In genomic region chr17:49878931-49879330, GRCh38 we compare ENCODE assay signal across 24 cellular contexts. TPM values are rescaled to one million over a fixed set of nuclear protein-coding genes. Genes with fewer than 3 reads are reported as not detected.
A peak's percentile ranks its signal among the peaks of the same experiment; 100 is the strongest.
DNase-seq lines count a peak whose midpoint lies in the region; ATAC-seq, FAIRE-seq and TF ChIP-seq lines count a peak whose summit lies in the region.
"Had no signal": no experiment of that assay in that cellular context is flagged by ENCODE, and none has a peak within 500 bp of the region (broad histone marks: within the 10 kb centered on the region; RNA-seq: fewer than 3 reads in every experiment).

No MANE protein-coding gene starts in this region.

- intact Hi-C loops in K562 (cut with micrococcal nuclease) = loop anchor here (1.0 kb wide), 1 partner anchor 116 kb away; the partner anchor contains the start of gene DLX3

- H3K4me3 Mint-ChIP-seq in type B pancreatic cell = no peak overlapping the region
- H3K4me3 Mint-ChIP-seq: CD4-positive, alpha-beta memory T cell; HFFc6 had no signal

- peaks cover 13 to 20% of the 10 kb centered on the region in 2 experiments for H3K4me1 ChIP-seq in K562 (replicated peaks in 1 of 2; ENCODE audit: control insufficient read depth in 2 of 2, insufficient read depth in 2 of 2, low read length in 2 of 2)

- peaks cover 28% of the 10 kb centered on the region for H3K27me3 Mint-ChIP-seq in type B pancreatic cell

- BruUV-seq in K562 (replicated peaks; lab: Mats Ljungman, UMichigan) = no TSS peak

- peaks cover 17% of the 10 kb centered on the region for H3K4me1 Mint-ChIP-seq in type B pancreatic cell (ENCODE audit: unreplicated experiment)

- in situ Hi-C loops in K562 (cut with MboI) = no loop called here

- ATAC-seq in K562 = no peak
- no peak for ATAC-seq in GM19035 (IDR thresholded peaks at IDR 0.05; ENCODE audit: unreplicated experiment)

- no peak for TF ChIP-seq RAD21 in K562 (CRISPR knock-in tag; conservative IDR thresholded peaks at IDR 0.05 in 1 of 2, IDR thresholded peaks at IDR 0.05 in 1 of 2)

- H3K27ac Mint-ChIP-seq in type B pancreatic cell = peak overlapping the region; percentile 41
- H3K27ac Mint-ChIP-seq: CD4-positive, alpha-beta memory T cell; HFFc6 had no signal

- POLR2A ChIA-PET in K562 (lab: Yijun Ruan, JAX) = no interaction called here

- no peaks in the 10 kb centered on the region for H3K79me2 ChIP-seq in K562 (ENCODE audit: control insufficient read depth, insufficient read depth, low read length)

- FAIRE-seq in K562 (lab: Jason Lieb, UNC) (no peak), RCC 7860 (lab: Jason Lieb, UNC) (no peak)
- FAIRE-seq: GM12891, GM18507, H54 had no signal

- no peak for TF ChIP-seq CTCF in K562 (IDR thresholded peaks at IDR 0.05 in 2 of 3, conservative IDR thresholded peaks at IDR 0.05 in 1 of 3; ENCODE audit: insufficient read depth in 2 of 3, low read depth in 1 of 3, low read length in 3 of 3)
- no peak for TF ChIP-seq CTCF in type B pancreatic cell (conservative IDR thresholded peaks at IDR 0.05)

- H3K9me3 ChIP-seq in K562 (replicated peaks; ENCODE audit: control insufficient read depth, insufficient read depth, low read depth, low read length) = no peaks in the 10 kb centered on the region
- H3K9me3 ChIP-seq: HAP-1 had no signal

- H4K20me1 ChIP-seq in K562 (replicated peaks; ENCODE audit: control insufficient read depth, insufficient read depth, low read length) = no peaks in the 10 kb centered on the region; the same call in 1 of the 2 replicates

- no peaks in the 10 kb centered on the region for H3K9me1 ChIP-seq in K562 (ENCODE audit: control insufficient read depth, insufficient read depth, low read length)

- H3K36me3 ChIP-seq in K562 (ENCODE audit: control insufficient read depth, insufficient read depth, low read length) = no peaks in the 10 kb centered on the region
- H3K36me3 ChIP-seq: HAP-1 had no signal

- CTCF ChIA-PET in K562 (lab: Yijun Ruan, JAX; ENCODE audit: low intra/inter-chr PET ratio) = interaction anchor here (3.2 kb wide), 1 partner anchor 117 kb away, joined by 24 read pairs; the partner anchor contains the start of gene DLX3

- H3K27me3 ChIP-seq in K562 (ENCODE audit: control insufficient read depth in 2 of 2, insufficient read depth in 2 of 2, low read length in 2 of 2) = peaks cover 5 to 40% of the 10 kb centered on the region in 2 experiments; a peak in 3 of 5 replicates

- H3K9me3 Mint-ChIP-seq in type B pancreatic cell = no peaks in the 10 kb centered on the region
- H3K9me3 Mint-ChIP-seq: CD4-positive, alpha-beta memory T cell; HFFc6 had no signal

- 15% methylated on average over 5 of the region's 5 CpGs for WGBS in K562 (ENCODE audit: insufficient coverage, low coverage, missing lambda C conversion rate)

- H3K36me3 Mint-ChIP-seq in type B pancreatic cell = no peaks in the 10 kb centered on the region
- H3K36me3 Mint-ChIP-seq: CD4-positive, alpha-beta memory T cell had no signal

- DNase-seq in K562 (ENCODE audit: extremely low read depth in 1 of 4, low spot score in 3 of 4) (no peak), islet precursor cell (peak; percentile 58), type B pancreatic cell (ENCODE audit: extremely low spot score, unreplicated experiment) (no peak), RCC 7860 (ENCODE audit: low spot score) (no peak), SW 1271 (lab: John Stamatoyannopoulos, UW) (no peak)
- DNase-seq: C1 segment of cervical spinal cord; Calu3; CD4-positive, alpha-beta memory T cell; COR-L47; DMS53; DMS79 treated with DMSO at 0.1 percent for 48 hours; GF-D8; GOT3; HFFc6 had no signal

- H3K4me2 ChIP-seq in K562 (ENCODE audit: insufficient read depth, low read length) = 0 out of 2 replicates have a peak overlapping the region, but pooled peaks have one; percentile 26

- TF ChIP-seq EP300 in K562 (IDR thresholded peaks at IDR 0.05; ENCODE audit: low read length) = no peak

- TF ChIP-seq POLR2A in K562 (conservative IDR thresholded peaks at IDR 0.05) = no peak

- H3K4me3 ChIP-seq in K562 = no peak overlapping the region
- H3K4me3 ChIP-seq: HAP-1 had no signal

- no peak overlapping the region for H3K9ac ChIP-seq in K562 (ENCODE audit: insufficient read depth in 1 of 2, low read depth in 2 of 2, low read length in 2 of 2)

- H2AFZ ChIP-seq in K562 (ENCODE audit: low read depth, low read length) = no peak overlapping the region

- no peak overlapping the region for H3K27ac ChIP-seq in K562 (ENCODE audit: extremely low read depth, low read depth, low read length)

TF ChIP-seq in K562, 482 proteins besides CTCF, POLR2A, EP300 and RAD21:
- TF ChIP-seq DIDO1 (tag; IDR thresholded peaks at IDR 0.05; ENCODE audit: low read depth) (no peak), C11orf30 (IDR thresholded peaks at IDR 0.05; ENCODE audit: low read depth) (no peak), RBM15 (IDR thresholded peaks at IDR 0.05; ENCODE audit: insufficient read depth, low read length) (no peak), CBFA2T2 (conservative IDR thresholded peaks at IDR 0.05) (no peak), ZNF518B (CRISPR knock-in tag; IDR thresholded peaks at IDR 0.05) (no peak), GABPB2 (CRISPR knock-in tag; conservative IDR thresholded peaks at IDR 0.05) (no peak), KLF1 (tag; IDR thresholded peaks at IDR 0.05) (no peak)

RNA-seq across cellular contexts. Expression of gene TAC4, which starts 31.1 kb away (rescaled TPM):
- not detected in 2 replicates for total RNA-seq in K562 (2011; cell fraction: chromatin; rRNA removed; ENCODE audit: low replicate concordance)
- total RNA-seq in K562 (2011; cell fraction: nucleolus; rRNA removed) = not detected in 2 replicates
- not detected in 2 replicates for total RNA-seq in K562 (2011; cell fraction: nucleoplasm; rRNA removed)
- total RNA-seq in K562 (2014; rRNA removed) (not detected in 2 replicates), K562 (2014; rRNA removed; fragmentation: Illumina TruSeq; extraction: Trizol) (not detected in 2 replicates), K562 (2015; rRNA removed; fragmentation: Illumina TruSeq; extraction: Trizol) (not detected in 2 replicates), K562 (2021) (not detected in 2 replicates), type B pancreatic cell (ENCODE audit: low replicate concordance) (not detected in 2 replicates)
- polyA plus RNA-seq in K562 (2011; rRNA removed) (not detected in 2 replicates), K562 (2014; fragmentation: Illumina TruSeq; extraction: Trizol) (not detected in 2 replicates), K562 (2014; fragmentation: Nextera tagmentation; extraction: Ambion mirVana) (under 1 TPM in 1 of 2 experiments, not detected in 1; 0.17 TPM), K562 (2014; rRNA removed) (not detected in 2 replicates)
- not detected in 2 replicates for polyA plus RNA-seq in K562 (2011; cell fraction: cytosol; rRNA removed)
- not detected in 2 replicates for polyA plus RNA-seq in K562 (2011; cell fraction: nucleus; rRNA removed)
- not detected in 2 replicates for polyA plus RNA-seq in K562 (2012)
- not detected in 2 replicates for polyA minus RNA-seq in K562 (2011; rRNA and poly(A)+ RNA removed)
- not detected in 2 replicates for polyA minus RNA-seq in K562 (2011; cell fraction: cytosol; rRNA and poly(A)+ RNA removed)
- polyA minus RNA-seq in K562 (2011; cell fraction: nucleus; rRNA and poly(A)+ RNA removed) = not detected in 2 replicates
- total RNA-seq: A172; A673; Calu3; CD4-positive, alpha-beta memory T cell; Daoy; G401; HFFc6 had no signal
- polyA plus RNA-seq: BJ; CD4-positive, alpha-beta memory T cell had no signal
